ENCODE assay signal across 13 cellular contexts in genomic region chr12:54374555-54375257, GRCh38. TPM values are rescaled to one million over a fixed set of nuclear protein-coding genes. Genes with fewer than 3 reads are reported as not detected.
DNase-seq lines count a peak whose midpoint lies in the region; ATAC-seq and TF ChIP-seq lines count a peak whose summit lies in the region.
"Had no signal": no experiment of that assay in that cellular context is flagged by ENCODE, and none has a peak within 500 bp of the region (broad histone marks: within the 10 kb centered on the region; RNA-seq: fewer than 3 reads in every experiment).

No MANE protein-coding gene starts in this region.

- WGBS in psoas muscle, 3 donors = 31 to 53% (median 46%) methylated on average over 2 of the region's 2 CpGs

- peaks cover 21% of the 10 kb centered on the region for H3K4me1 Mint-ChIP-seq in activated naive CD4-positive, alpha-beta T cell treated with anti-CD3 and anti-CD28 coated beads for 36 hours (ENCODE audit: low read depth)

- no peaks in the 10 kb centered on the region for H3K9me3 Mint-ChIP-seq in activated naive CD4-positive, alpha-beta T cell treated with anti-CD3 and anti-CD28 coated beads for 36 hours
- H3K9me3 Mint-ChIP-seq: CD4-positive, alpha-beta memory T cell; natural killer cell had no signal

- H3K36me3 ChIP-seq in psoas muscle (ENCODE audit: insufficient read depth in 1 of 2, low read depth in 1 of 2) = peaks cover 0 to 42% of the 10 kb centered on the region in 2 donors

- CTCF ChIA-PET in activated naive CD4-positive, alpha-beta T cell treated with anti-CD3 and anti-CD28 coated beads for 36 hours (lab: Charles Lee) = interaction anchor here (0.7 to 1.3 kb wide), 4 partner anchors 19 to 173 kb away, joined by 3 read pairs; no protein-coding TSS in a partner anchor

- H3K27me3 ChIP-seq in psoas muscle (ENCODE audit: insufficient read depth in 3 of 3, low read length in 2 of 3) = no peaks in the 10 kb centered on the region

- ATAC-seq in psoas muscle (no peak), GM19395 (IDR thresholded peaks at IDR 0.05; ENCODE audit: unreplicated experiment) (no peak), GM18861 (IDR thresholded peaks at IDR 0.05; ENCODE audit: unreplicated experiment) (no peak)
- ATAC-seq: natural killer cell had no signal

- H3K27ac Mint-ChIP-seq in activated naive CD4-positive, alpha-beta T cell treated with anti-CD3 and anti-CD28 coated beads for 36 hours = no peak overlapping the region
- H3K27ac Mint-ChIP-seq: CD4-positive, alpha-beta memory T cell; natural killer cell had no signal

- H3K4me3 Mint-ChIP-seq in activated naive CD4-positive, alpha-beta T cell treated with anti-CD3 and anti-CD28 coated beads for 36 hours = no peak overlapping the region
- H3K4me3 Mint-ChIP-seq: CD4-positive, alpha-beta memory T cell; natural killer cell had no signal

- no peaks in the 10 kb centered on the region for H3K27me3 Mint-ChIP-seq in activated naive CD4-positive, alpha-beta T cell treated with anti-CD3 and anti-CD28 coated beads for 36 hours (ENCODE audit: low read depth)
- H3K27me3 Mint-ChIP-seq: CD4-positive, alpha-beta memory T cell had no signal

- DNase-seq in COR-L47 (lab: John Stamatoyannopoulos, UW) (peak; percentile 91), NCI-H2029 treated with DMSO at 0.1 percent for 48 hours (lab: John Stamatoyannopoulos, UW) (peak; percentile 90), caudate nucleus (lab: John Stamatoyannopoulos, UW) (peak in 2 of 61 donors; percentile 19 to 27), psoas muscle (peak; percentile 41 to 61)
- no peak for DNase-seq in stimulated activated CD4-positive, alpha-beta T cell treated with anti-CD3 and anti-CD28 coated beads, Interleukin-2, amount 100 ng/mL, for 48 hours
- DNase-seq in activated naive CD4-positive, alpha-beta T cell treated with anti-CD3 and anti-CD28 coated beads for 36 hours = no peak
- DNase-seq: aorta; natural killer cell; OCI-M1; stimulated activated naive CD8-positive, alpha-beta T cell treated with anti-CD3 and anti-CD28 coated beads, Interleukin-15, Interleukin-2, amounts not matched to agents 100 U/mL and 50 U/mL, for 24 hours had no signal

- H3K4me1 ChIP-seq in psoas muscle = peaks cover 49% of the 10 kb centered on the region

- H3K27ac ChIP-seq in caudate nucleus (ENCODE audit: low read depth, low read length) (peak overlapping the region; percentile 67), psoas muscle (peak overlapping the region; percentile 36)

- H3K36me3 Mint-ChIP-seq in activated naive CD4-positive, alpha-beta T cell treated with anti-CD3 and anti-CD28 coated beads for 36 hours (ENCODE audit: low read depth) = no peaks in the 10 kb centered on the region
- H3K36me3 Mint-ChIP-seq: CD4-positive, alpha-beta memory T cell; natural killer cell had no signal

- intact Hi-C loops in psoas muscle (cut with DNase I) = loop anchor here in 1 of 2 donors (10.0 kb wide), 1 partner anchor 390 kb away; the partner anchor contains the start of gene HOXC10
- intact Hi-C loops in activated naive CD4-positive, alpha-beta T cell treated with anti-CD3 and anti-CD28 coated beads for 36 hours (cut with micrococcal nuclease) = no loop called here

- H3K9me3 ChIP-seq in psoas muscle = no peaks in the 10 kb centered on the region

- TF ChIP-seq CTCF in psoas muscle (IDR thresholded peaks at IDR 0.05) = no peak

- H3K4me3 ChIP-seq in psoas muscle = no peak overlapping the region

RNA-seq across cellular contexts. Expression of gene ZNF385A, which starts 9.8 kb away (rescaled TPM):
- total RNA-seq in psoas muscle = 10 to 100 TPM; 25.5 to 85.8 (median 68.9) TPM
- polyA plus RNA-seq in psoas muscle = 10 to 100 TPM in 2 of 3 donors, 1 to 10 TPM in 1; 4.9 to 28.0 (median 24.5) TPM
- 1 to 10 TPM in 1 of 2 experiments, under 1 TPM in 1; 0.93 to 1.1 TPM for total RNA-seq in activated naive CD4-positive, alpha-beta T cell treated with anti-CD3 and anti-CD28 coated beads for 36 hours
- polyA plus RNA-seq: CD4-positive, alpha-beta memory T cell had no signal

RNA-seq across cellular contexts. Expression of gene GPR84, which starts 10.4 kb away (rescaled TPM):
- total RNA-seq in psoas muscle = under 1 TPM in 1 of 4 donors, not detected in 3; 0.40 TPM
- polyA plus RNA-seq in psoas muscle = under 1 TPM in 1 of 3 donors, not detected in 2; 0.16 TPM
- 1 to 10 TPM; 1.2 TPM for total RNA-seq in activated naive CD4-positive, alpha-beta T cell treated with anti-CD3 and anti-CD28 coated beads for 36 hours
- polyA plus RNA-seq: CD4-positive, alpha-beta memory T cell had no signal

RNA-seq across cellular contexts. Expression of gene ITGA5, which starts 44.4 kb away (rescaled TPM):
- total RNA-seq in psoas muscle = 10 to 100 TPM; 24.0 to 80.3 (median 41.9) TPM
- 100 to 1,000 TPM in 1 of 3 donors, 10 to 100 TPM in 2; 13.7 to 244 (median 39.7) TPM for polyA plus RNA-seq in psoas muscle
- 10 to 100 TPM; 17.9 to 18.4 TPM for total RNA-seq in activated naive CD4-positive, alpha-beta T cell treated with anti-CD3 and anti-CD28 coated beads for 36 hours

RNA-seq across cellular contexts. Expression of gene COPZ1, which starts 49.8 kb away (rescaled TPM):
- 100 to 1,000 TPM in 1 of 4 donors, 10 to 100 TPM in 3; 84.4 to 102 (median 93.0) TPM for total RNA-seq in psoas muscle
- polyA plus RNA-seq in psoas muscle = 100 to 1,000 TPM in 1 of 3 donors, 10 to 100 TPM in 2; 77.8 to 131 (median 86.6) TPM
- 100 to 1,000 TPM in 1 of 2 experiments, 10 to 100 TPM in 1; 98.0 to 105 TPM for total RNA-seq in activated naive CD4-positive, alpha-beta T cell treated with anti-CD3 and anti-CD28 coated beads for 36 hours

Comparison
In these comparisons a context has a peak if more than half of its experiments do, and no peak if none do; other contexts are left out.
1. DNase-seq: peak in COR-L47 (single experiment), NCI-H2029 treated with DMSO at 0.1 percent for 48 hours (single experiment) and psoas muscle (2 of 2); none in stimulated activated CD4-positive, alpha-beta T cell treated with anti-CD3 and anti-CD28 coated beads, Interleukin-2, amount 100 ng/mL, for 48 hours (0 of 2) and activated naive CD4-positive, alpha-beta T cell treated with anti-CD3 and anti-CD28 coated beads for 36 hours (single experiment).
2. RNA of gene ZNF385A, which starts 9.8 kb away (total RNA-seq): 25.5 to 85.8 TPM in psoas muscle; 0.93 to 1.1 TPM in activated naive CD4-positive, alpha-beta T cell treated with anti-CD3 and anti-CD28 coated beads for 36 hours; every median in the first group is over 10 times any median in the second.